In genomic region chr17:81398855-81399451, GRCh38 we compare ENCODE assay signal across 8 cellular contexts. TPM values are rescaled to one million over a fixed set of nuclear protein-coding genes. Genes with fewer than 3 reads are reported as not detected.
DNase-seq lines count a peak whose midpoint lies in the region; ATAC-seq and TF ChIP-seq lines count a peak whose summit lies in the region.

No MANE protein-coding gene starts in this region.

- H3K4me3 Mint-ChIP-seq in naive thymus-derived CD8-positive, alpha-beta T cell, result peak overlapping the region; percentile 65 to 98 (median 88)

- no peaks in the 10 kb centered on the region for H3K9me2 ChIP-seq in Loucy (replicated peaks; ENCODE audit: low read depth, low read length)

- peak overlapping the region; percentile 98 for H3K9ac ChIP-seq in Loucy (ENCODE audit: low read depth, low read length, poor library complexity, severe bottlenecking)

- H3K9me3 ChIP-seq in Loucy (ENCODE audit: insufficient read depth, low read depth, low read length), result no peaks in the 10 kb centered on the region

- TF ChIP-seq CTCF in BJ (IDR thresholded peaks at IDR 0.05; ENCODE audit: insufficient read depth, low read depth, low read length), result no peak
- TF ChIP-seq CTCF in Loucy (conservative IDR thresholded peaks at IDR 0.05; ENCODE audit: low read length), result no peak

- DNase-seq in BJ (ENCODE audit: low read depth) (no peak), GM19240 (ENCODE audit: insufficient read length, low spot score) (no peak), ecto neural progenitor cell (ENCODE audit: low spot score) (no peak)
- DNase-seq in naive thymus-derived CD8-positive, alpha-beta T cell, result no peak
- DNase-seq in stimulated activated CD4-positive, alpha-beta T cell treated with anti-CD3 and anti-CD28 coated beads, Interleukin-12 subunit alpha, Interleukin-12 subunit beta, amount 100 ng/mL, for 4 hours, result no peak

- peaks cover 13 to 40% (median 30%) of the 10 kb centered on the region in 4 donors for H3K4me1 Mint-ChIP-seq in naive thymus-derived CD8-positive, alpha-beta T cell

- peaks cover 0 to 2% (median 0%) of the 10 kb centered on the region in 9 donors for H3K9me3 Mint-ChIP-seq in naive thymus-derived CD8-positive, alpha-beta T cell

- H3K79me2 ChIP-seq in Loucy (ENCODE audit: insufficient read depth, low read length), result peaks cover 93% of the 10 kb centered on the region

- H3K4me1 ChIP-seq in Loucy (ENCODE audit: insufficient read depth, low read length, poor library complexity, severe bottlenecking), result peaks cover 31% of the 10 kb centered on the region

- H3K4me2 ChIP-seq in Loucy (ENCODE audit: low read depth, low read length, poor library complexity, severe bottlenecking), result peak overlapping the region; percentile 95

- H3K36me3 ChIP-seq in BJ (ENCODE audit: control insufficient read depth, insufficient read depth, low read length) (no peaks in the 10 kb centered on the region), Loucy (ENCODE audit: insufficient read depth, low read length) (no peaks in the 10 kb centered on the region)

- CTCF ChIA-PET in BJ (lab: Yijun Ruan, JAX), result interaction anchor here (0.6 to 1.7 kb wide), 7 partner anchors 39 to 146 kb away, joined by 3 to 9 read pairs (median 3); no protein-coding TSS in a partner anchor

- H3K4me3 ChIP-seq in BJ (ENCODE audit: low read depth, low read length) (peak overlapping the region; percentile 43), Loucy (ENCODE audit: low read length, poor library complexity, severe bottlenecking) (peak overlapping the region; percentile 80)

- H3K27me3 ChIP-seq in BJ (ENCODE audit: control insufficient read depth, insufficient read depth, low read length) (no peaks in the 10 kb centered on the region), Loucy (ENCODE audit: insufficient read depth, low read length, poor library complexity, severe bottlenecking) (peaks cover 8% of the 10 kb centered on the region)

- peaks cover 29% of the 10 kb centered on the region for H4K20me1 ChIP-seq in Loucy (ENCODE audit: insufficient read depth, low read length, poor library complexity, severe bottlenecking)

- H2AFZ ChIP-seq in Loucy (ENCODE audit: low read length), result no peak overlapping the region

- H3F3A ChIP-seq in Loucy (ENCODE audit: low read depth), result peaks cover 5% of the 10 kb centered on the region

- peak overlapping the region; percentile 72 for H3K27ac ChIP-seq in cingulate gyrus (ENCODE audit: low read depth, low read length)

- H3K36me3 Mint-ChIP-seq in naive thymus-derived CD8-positive, alpha-beta T cell, result peaks cover 0 to 5% (median 0%) of the 10 kb centered on the region in 3 donors

- peak in 1 of 2 donors; percentile 22 for ATAC-seq in naive thymus-derived CD8-positive, alpha-beta T cell
- no peak for ATAC-seq in HG03469 (IDR thresholded peaks at IDR 0.05; ENCODE audit: unreplicated experiment)

- POLR2A ChIA-PET in BJ (lab: Charles Lee), result no interaction called here
- POLR2A ChIA-PET in naive thymus-derived CD8-positive, alpha-beta T cell (lab: Charles Lee), result interaction anchor here (0.7 to 2.9 kb wide), 3 partner anchors 31 to 114 kb away, joined by 4 to 14 read pairs (median 4); partner anchors contain the start of gene ACTG1

- H3K27me3 Mint-ChIP-seq in naive thymus-derived CD8-positive, alpha-beta T cell, result peaks cover 29 to 76% (median 41%) of the 10 kb centered on the region in 5 donors

- H3K27ac Mint-ChIP-seq in naive thymus-derived CD8-positive, alpha-beta T cell, result peak overlapping the region in 3 of 10 donors; percentile 54 to 90 (median 72)

RNA-seq across cellular contexts. Expression of gene BAHCC1, which starts 3.7 kb away (rescaled TPM):
- polyA plus RNA-seq in BJ (2011; rRNA removed), result 2.3 and 3.1 TPM in 2 replicates
- polyA minus RNA-seq in BJ (2011; rRNA and poly(A)+ RNA removed), result 2.9 and 3.4 TPM in 2 replicates
- not detected for total RNA-seq in naive thymus-derived CD8-positive, alpha-beta T cell
- polyA plus RNA-seq in naive thymus-derived CD8-positive, alpha-beta T cell, result not detected
